Comparison of ENCODE assay signal across 12 cellular contexts in the genomic region with DNA sequence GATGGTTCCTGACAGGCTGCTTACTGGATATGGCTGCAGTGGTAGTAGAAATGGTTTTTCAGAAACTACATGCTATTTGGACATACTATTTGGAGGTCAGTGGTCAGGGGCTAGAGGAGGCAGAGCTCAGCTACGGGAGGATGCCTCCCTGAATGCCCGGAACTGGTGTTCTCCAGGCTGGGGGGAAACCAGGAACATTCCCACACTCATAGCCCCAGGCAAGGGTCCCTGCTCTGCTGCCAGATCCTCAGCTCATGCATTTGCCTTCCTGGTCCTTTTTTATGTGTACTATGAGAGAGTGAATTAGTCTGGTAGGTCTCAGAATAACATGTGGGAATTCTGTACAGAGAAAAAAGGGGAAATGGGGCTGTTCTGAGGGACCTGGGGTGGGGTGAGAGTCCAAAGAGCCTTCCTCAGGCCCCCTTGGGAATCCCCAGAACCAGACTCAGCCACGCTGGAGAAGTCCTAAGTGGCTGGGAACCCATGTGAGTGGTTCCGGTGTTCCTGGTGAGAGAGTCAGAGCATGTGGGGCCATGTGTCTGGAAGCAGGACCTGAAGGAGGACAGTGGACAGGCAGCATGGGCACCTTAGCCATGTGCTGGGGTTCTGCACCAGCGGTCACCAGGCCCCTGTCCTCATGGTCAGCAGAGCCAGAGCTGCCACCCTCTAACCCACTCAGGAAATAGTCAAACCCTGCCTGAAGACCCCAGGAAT. TPM values are rescaled to one million over a fixed set of nuclear protein-coding genes. Genes with fewer than 3 reads are reported as not detected.
DNase-seq lines count a peak whose midpoint lies in the region; ATAC-seq, FAIRE-seq and TF ChIP-seq lines count a peak whose summit lies in the region.
"Had no signal": no experiment of that assay in that cellular context is flagged by ENCODE, and none has a peak within 500 bp of the region (broad histone marks: within the 10 kb centered on the region; RNA-seq: fewer than 3 reads in every experiment).

No MANE protein-coding gene starts in this region.

- DNase-seq in ELF-1 (ENCODE audit: low read depth, low spot score): peak; percentile 75
- no peak for DNase-seq in SK-N-MC (ENCODE audit: low read depth, low spot score)
- no peak for DNase-seq in kidney
- no peak for DNase-seq in stimulated activated effector memory CD8-positive, alpha-beta T cell treated with anti-CD3 and anti-CD28 coated beads, Interleukin-12 subunit alpha, Interleukin-12 subunit beta, amount 100 ng/mL, for 72 hours (ENCODE audit: low spot score in 2 of 2)
- no peak for DNase-seq in mucosa of gallbladder (ENCODE audit: low spot score)
- DNase-seq in substantia nigra (lab: John Stamatoyannopoulos, UW): no peak
- no peak for DNase-seq in SJCRH30
- DNase-seq: activated CD8-positive, alpha-beta memory T cell treated with anti-CD3 and anti-CD28 coated beads, Interleukin-2, amount 50 U/mL, for 4 hours; Calu3; hippocampal formation; NCI-H2107; small intestine had no signal

- ATAC-seq in stimulated activated effector memory CD8-positive, alpha-beta T cell treated with anti-CD3 and anti-CD28 coated beads, Interleukin-12 subunit alpha, Interleukin-12 subunit beta, amount 100 ng/mL, for 72 hours: no peak

- intact Hi-C loops in kidney (cut with DNase I): no loop called here

- peaks cover 52% of the 10 kb centered on the region for H3K4me1 Mint-ChIP-seq in stimulated activated effector memory CD8-positive, alpha-beta T cell treated with anti-CD3 and anti-CD28 coated beads, Interleukin-12 subunit alpha, Interleukin-12 subunit beta, amount 100 ng/mL, for 72 hours

- no peaks in the 10 kb centered on the region for H3K36me3 Mint-ChIP-seq in stimulated activated effector memory CD8-positive, alpha-beta T cell treated with anti-CD3 and anti-CD28 coated beads, Interleukin-12 subunit alpha, Interleukin-12 subunit beta, amount 100 ng/mL, for 72 hours

- H3K27ac Mint-ChIP-seq in stimulated activated effector memory CD8-positive, alpha-beta T cell treated with anti-CD3 and anti-CD28 coated beads, Interleukin-12 subunit alpha, Interleukin-12 subunit beta, amount 100 ng/mL, for 72 hours: peak overlapping the region; percentile 54

- H3K9me3 ChIP-seq in SK-N-MC (ENCODE audit: low read depth, low read length): no peaks in the 10 kb centered on the region
- H3K9me3 ChIP-seq in kidney (ENCODE audit: control insufficient read depth in 1 of 2, low read length in 2 of 2): no peaks in the 10 kb centered on the region
- no peaks in the 10 kb centered on the region for H3K9me3 ChIP-seq in SJCRH30 (replicated peaks)

- no peak for FAIRE-seq in kidney (lab: Jason Lieb, UNC)
- FAIRE-seq: small intestine had no signal

- no peaks in the 10 kb centered on the region for H3K27me3 ChIP-seq in SJCRH30

- no peaks in the 10 kb centered on the region for H3K36me3 ChIP-seq in SK-N-MC (ENCODE audit: insufficient read depth, low read length)
- no peaks in the 10 kb centered on the region for H3K36me3 ChIP-seq in kidney (ENCODE audit: control insufficient read depth in 1 of 2, insufficient read depth in 2 of 2, low read length in 2 of 2)
- H3K36me3 ChIP-seq in SJCRH30: no peaks in the 10 kb centered on the region

- H3K4me3 Mint-ChIP-seq in stimulated activated effector memory CD8-positive, alpha-beta T cell treated with anti-CD3 and anti-CD28 coated beads, Interleukin-12 subunit alpha, Interleukin-12 subunit beta, amount 100 ng/mL, for 72 hours: no peak overlapping the region

- H3K27ac ChIP-seq in SK-N-MC: no peak overlapping the region
- H3K27ac ChIP-seq in kidney (ENCODE audit: low read depth in 2 of 2, low read length in 2 of 2): peak overlapping the region; percentile 29 to 32
- no peak overlapping the region for H3K27ac ChIP-seq in substantia nigra (ENCODE audit: low read depth, low read length, poor library complexity, severe bottlenecking)
- no peak overlapping the region for H3K27ac ChIP-seq in SJCRH30

- H3K4me3 ChIP-seq in SK-N-MC: no peak overlapping the region
- H3K4me3 ChIP-seq in kidney (ENCODE audit: low read length in 2 of 2): no peak overlapping the region
- no peak overlapping the region for H3K4me3 ChIP-seq in SJCRH30

- peaks cover 15 to 19% of the 10 kb centered on the region in 2 donors for H3K4me1 ChIP-seq in kidney (ENCODE audit: control insufficient read depth in 1 of 2, insufficient read depth in 1 of 2, low read depth in 1 of 2, low read length in 2 of 2)
- peaks cover 34% of the 10 kb centered on the region for H3K4me1 ChIP-seq in SJCRH30

- no peaks in the 10 kb centered on the region for H3K9me3 Mint-ChIP-seq in stimulated activated effector memory CD8-positive, alpha-beta T cell treated with anti-CD3 and anti-CD28 coated beads, Interleukin-12 subunit alpha, Interleukin-12 subunit beta, amount 100 ng/mL, for 72 hours

- TF ChIP-seq CTCF in kidney (IDR thresholded peaks at IDR 0.05; ENCODE audit: borderline replicate concordance, extremely low read depth, insufficient read depth): no peak

- H3K9ac ChIP-seq in SK-N-MC (ENCODE audit: insufficient read length): peak overlapping the region; percentile 41
- peak overlapping the region in 1 of 2 donors; percentile 2 for H3K9ac ChIP-seq in kidney (ENCODE audit: low read length in 2 of 2)

RNA-seq across cellular contexts. Expression of a gene that starts 58.0 kb away (rescaled TPM):
- total RNA-seq in kidney (294 TPM), mucosa of gallbladder (1,833 TPM)
- polyA plus RNA-seq in kidney (ENCODE audit: insufficient read depth, low read depth, low replicate concordance): 576 TPM
- total RNA-seq in SJCRH30 (2014; rRNA removed; shearing (Covaris generic)): 0.49 and 0.76 TPM in 2 replicates

Comparison
In these comparisons a context has a peak if more than half of its experiments do, and no peak if none do; other contexts are left out.
1. H3K27ac ChIP-seq: peak in kidney (2 of 2); none in SK-N-MC (single experiment), substantia nigra (single experiment) and SJCRH30 (single experiment).
2. RNA of a gene that starts 58.0 kb away (total RNA-seq): 1,833 TPM in mucosa of gallbladder (single experiment) and 294 TPM in kidney (single experiment); 0.49 to 0.76 TPM in SJCRH30; every median in the first group is over 100 times any median in the second.